Comparison of ENCODE assay signal across 25 cellular contexts in genomic region chr21:26120833-26121232, GRCh38. TPM values are rescaled to one million over a fixed set of nuclear protein-coding genes. Genes with fewer than 3 reads are reported as not detected.
DNase-seq lines count a peak whose midpoint lies in the region; ATAC-seq and TF ChIP-seq lines count a peak whose summit lies in the region.
"Had no signal": no experiment of that assay in that cellular context is flagged by ENCODE, and none has a peak within 500 bp of the region (broad histone marks: within the 10 kb centered on the region; RNA-seq: fewer than 3 reads in every experiment).

No MANE protein-coding gene starts in this region.

- no peak overlapping the region; the same call in 2 of the 3 replicates for H3K4me3 Mint-ChIP-seq in GM23338
- H3K4me3 Mint-ChIP-seq in endodermal cell: no peak overlapping the region
- H3K4me3 Mint-ChIP-seq: activated naive CD8-positive, alpha-beta T cell treated with anti-CD3 and anti-CD28 coated beads for 36 hours; effector memory CD8-positive, alpha-beta T cell had no signal

- peaks cover 52% of the 10 kb centered on the region for H4K20me1 ChIP-seq in GM23338 (replicated peaks; ENCODE audit: insufficient read depth)

- H3K36me3 ChIP-seq in GM23338 (ENCODE audit: insufficient read depth) (no peaks in the 10 kb centered on the region), RWPE2 (ENCODE audit: low read depth) (0 out of 2 replicates have a peak, but pooled peaks cover 9% of the 10 kb centered on the region), endodermal cell (ENCODE audit: control insufficient read depth, insufficient read depth, low read length) (peaks cover 12% of the 10 kb centered on the region), left lung (no peaks in the 10 kb centered on the region)
- H3K36me3 ChIP-seq: lower lobe of right lung, tibial nerve had no signal

- no peaks in the 10 kb centered on the region for H3K9me2 ChIP-seq in GM23338 (ENCODE audit: insufficient read depth)

- H3K4me1 Mint-ChIP-seq in GM23338: peaks cover 89% of the 10 kb centered on the region
- peaks cover 64% of the 10 kb centered on the region for H3K4me1 Mint-ChIP-seq in endodermal cell

- H3K9me3 ChIP-seq in RWPE2 (ENCODE audit: severe bottlenecking) (no peaks in the 10 kb centered on the region), endodermal cell (ENCODE audit: control insufficient read depth, low read length) (no peaks in the 10 kb centered on the region), left lung (no peaks in the 10 kb centered on the region)
- H3K9me3 ChIP-seq: A549, Caco-2, lower lobe of right lung, SJCRH30, tibial nerve had no signal

- H3K36me3 Mint-ChIP-seq in GM23338 (ENCODE audit: low read depth): no peaks in the 10 kb centered on the region
- peaks cover 6% of the 10 kb centered on the region for H3K36me3 Mint-ChIP-seq in endodermal cell (ENCODE audit: low read depth)

- H3K79me2 ChIP-seq in GM23338 (replicated peaks; ENCODE audit: insufficient read depth): peaks cover 100% of the 10 kb centered on the region

- no peak overlapping the region for H2AFZ ChIP-seq in GM23338
- H2AFZ ChIP-seq: hepatocyte had no signal

- H3K9ac ChIP-seq in endodermal cell (ENCODE audit: extremely low read depth, low read length, poor library complexity, severe bottlenecking): no peak overlapping the region

- H3K9me3 Mint-ChIP-seq in GM23338: no peaks in the 10 kb centered on the region
- no peaks in the 10 kb centered on the region for H3K9me3 Mint-ChIP-seq in endodermal cell
- H3K9me3 Mint-ChIP-seq: activated naive CD8-positive, alpha-beta T cell treated with anti-CD3 and anti-CD28 coated beads for 36 hours had no signal

- H3K27me3 Mint-ChIP-seq in GM23338 (ENCODE audit: insufficient read depth, low read depth, poor library complexity) (peaks cover 7% of the 10 kb centered on the region), endodermal cell (ENCODE audit: insufficient read depth) (no peaks in the 10 kb centered on the region)
- H3K27me3 Mint-ChIP-seq: activated naive CD8-positive, alpha-beta T cell treated with anti-CD3 and anti-CD28 coated beads for 36 hours had no signal

- intact Hi-C loops in left lung (cut with DNase I): no loop called here

- H3K27ac ChIP-seq in GM23338 (ENCODE audit: low read depth) (peak overlapping the region; percentile 53), RWPE2 (ENCODE audit: poor library complexity, severe bottlenecking) (peak overlapping the region; percentile 1), endodermal cell (ENCODE audit: low read depth, low read length) (no peak overlapping the region), left lung (no peak overlapping the region)
- H3K27ac ChIP-seq: A549, hepatocyte, lower lobe of right lung, SJCRH30 had no signal

- H3K27ac Mint-ChIP-seq in GM23338 (peak overlapping the region; percentile 83), endodermal cell (peak overlapping the region; percentile 8)
- H3K27ac Mint-ChIP-seq: activated naive CD8-positive, alpha-beta T cell treated with anti-CD3 and anti-CD28 coated beads for 36 hours; effector memory CD8-positive, alpha-beta T cell had no signal

- no peak overlapping the region for H3K4me2 ChIP-seq in GM23338
- H3K4me2 ChIP-seq: A549, hepatocyte had no signal

- WGBS in endodermal cell (ENCODE audit: insufficient coverage in 1 of 2, insufficient read length in 1 of 2), 2 experiments: 67 to 86% methylated on average over 1 to 4 of the region's 4 CpGs

- H3K4me3 ChIP-seq in GM23338 (no peak overlapping the region), RWPE2 (ENCODE audit: severe bottlenecking) (no peak overlapping the region), endodermal cell (ENCODE audit: low read length) (no peak overlapping the region), left lung (no peak overlapping the region)
- H3K4me3 ChIP-seq: A549, hepatocyte, lower lobe of right lung, SJCRH30, tibial nerve had no signal

- H3F3A ChIP-seq in GM23338 (replicated peaks; ENCODE audit: low read depth): no peaks in the 10 kb centered on the region

- DNase-seq in GM23338 (ENCODE audit: low spot score): peak; percentile 72
- DNase-seq in RWPE2 (ENCODE audit: low spot score): peak; percentile 80
- peak; percentile 80 for DNase-seq in endodermal cell
- no peak for DNase-seq in left lung
- no peak for DNase-seq in activated CD8-positive, alpha-beta memory T cell treated with anti-CD3 and anti-CD28 coated beads, Interleukin-2, amount 50 U/mL, for 48 hours
- DNase-seq in stimulated activated CD4-positive, alpha-beta T cell treated with anti-CD3 and anti-CD28 coated beads, Interleukin-2, amount 100 ng/mL, for 24 hours: no peak
- no peak for DNase-seq in NCI-H1930 (lab: John Stamatoyannopoulos, UW)
- DNase-seq: activated CD4-positive, alpha-beta T cell treated with anti-CD3 and anti-CD28 coated beads for 4 hours; activated naive CD8-positive, alpha-beta T cell treated with anti-CD3 and anti-CD28 coated beads for 36 hours; Caco-2; effector memory CD8-positive, alpha-beta T cell; lower lobe of right lung; NCI-H1105 treated with DMSO at 0.1 percent for 48 hours; NCI-H2081; NCI-H510A treated with DMSO at 0.1 percent for 48 hours; NK-92 treated with Interleukin-12 subunit alpha and Interleukin-12 subunit beta, amount 100 ng/mL, for 24 hours; SJCRH30; small intestine; stimulated activated CD4-positive, alpha-beta T cell treated with anti-CD3 and anti-CD28 coated beads, Interleukin-2, amount 100 ng/mL, for 48 hours; stimulated activated naive CD4-positive, alpha-beta T cell had no signal

- peaks cover 81% of the 10 kb centered on the region for H3K4me1 ChIP-seq in GM23338 (ENCODE audit: insufficient read depth)
- peaks cover 50% of the 10 kb centered on the region for H3K4me1 ChIP-seq in RWPE2 (ENCODE audit: insufficient read depth, poor library complexity, severe bottlenecking)
- peaks cover 36% of the 10 kb centered on the region for H3K4me1 ChIP-seq in endodermal cell (ENCODE audit: control insufficient read depth, insufficient read depth, low read length)
- peaks cover 16 to 45% of the 10 kb centered on the region in 2 donors for H3K4me1 ChIP-seq in left lung

- TF ChIP-seq CTCF in GM23338 (conservative IDR thresholded peaks at IDR 0.05; ENCODE audit: low read depth in 2 of 2) (no peak), RWPE2 (IDR thresholded peaks at IDR 0.05; ENCODE audit: poor library complexity, severe bottlenecking) (no peak), endodermal cell (conservative IDR thresholded peaks at IDR 0.05) (no peak), left lung (IDR thresholded peaks at IDR 0.05) (no peak)

- ATAC-seq in GM23338 (peak; percentile 65), RWPE2 (ENCODE audit: low read depth) (peak; percentile 79), left lung (peak; percentile 38), HG02763 (IDR thresholded peaks at IDR 0.05; ENCODE audit: unreplicated experiment) (no peak)
- ATAC-seq: A549; effector memory CD8-positive, alpha-beta T cell; Panc1 had no signal

- H3K27me3 ChIP-seq in GM23338 (ENCODE audit: insufficient read depth) (no peaks in the 10 kb centered on the region), RWPE2 (ENCODE audit: insufficient read depth, poor library complexity, severe bottlenecking) (no peaks in the 10 kb centered on the region), endodermal cell (ENCODE audit: control insufficient read depth, insufficient read depth, low read length, poor library complexity, severe bottlenecking) (no peaks in the 10 kb centered on the region), left lung (no peaks in the 10 kb centered on the region)
- H3K27me3 ChIP-seq: hepatocyte, SJCRH30, tibial nerve had no signal

TF ChIP-seq in GM23338, 12 proteins besides CTCF, POLR2A, EP300 and RAD21:
- TF ChIP-seq POLR2AphosphoS5 (IDR thresholded peaks at IDR 0.05; ENCODE audit: low read depth) (no peak), ZNF114 (CRISPR knock-in tag; IDR thresholded peaks at IDR 0.05) (no peak), NANOG (IDR thresholded peaks at IDR 0.05; ENCODE audit: borderline replicate concordance) (no peak), STAT1 (IDR thresholded peaks at IDR 0.05; ENCODE audit: unreplicated experiment) (no peak), EZH2phosphoT487 (IDR thresholded peaks at IDR 0.05; ENCODE audit: unreplicated experiment) (no peak), ETS1 (IDR thresholded peaks at IDR 0.05) (no peak), CREB1 (CRISPR knock-in tag; IDR thresholded peaks at IDR 0.05; ENCODE audit: low read depth) (no peak), JUNB (IDR thresholded peaks at IDR 0.05; ENCODE audit: unreplicated experiment) (no peak)

RNA-seq across cellular contexts. Expression of gene APP, which starts 49.7 kb away (rescaled TPM):
- total RNA-seq in GM23338 (2014; rRNA removed; shearing (Covaris generic)): 383 and 444 TPM in 2 replicates
- polyA plus RNA-seq in GM23338 (2016; fragmentation: Nextera tagmentation; extraction: Ambion mirVana): 59.8 and 69.4 TPM in 2 replicates
- total RNA-seq in endodermal cell (100 to 1,000 TPM; 460 to 557 TPM), left lung (100 to 1,000 TPM; 373 to 521 TPM)
- 396 TPM for polyA plus RNA-seq in endodermal cell (2013, experiment 1 of 2)
- 358 TPM for polyA plus RNA-seq in endodermal cell (2013, experiment 2 of 2)

Comparison
In these comparisons a context has a peak if more than half of its experiments do, and no peak if none do; other contexts are left out.
1. DNase-seq: peak in GM23338 (single experiment), RWPE2 (single experiment) and endodermal cell (single experiment); none in left lung (0 of 2), activated CD8-positive, alpha-beta memory T cell treated with anti-CD3 and anti-CD28 coated beads, Interleukin-2, amount 50 U/mL, for 48 hours (single experiment), stimulated activated CD4-positive, alpha-beta T cell treated with anti-CD3 and anti-CD28 coated beads, Interleukin-2, amount 100 ng/mL, for 24 hours (0 of 2) and NCI-H1930 (0 of 2).
2. H3K27ac ChIP-seq: peak in GM23338 (single experiment) and RWPE2 (single experiment); none in endodermal cell (single experiment) and left lung (0 of 2).